In genomic region chr7:7967909-7968543, GRCh38 we compare ENCODE assay signal across 8 cellular contexts. TPM values are rescaled to one million over a fixed set of nuclear protein-coding genes. Genes with fewer than 3 reads are reported as not detected.
DNase-seq lines count a peak whose midpoint lies in the region; ATAC-seq and TF ChIP-seq lines count a peak whose summit lies in the region.

No MANE protein-coding gene starts in this region.

- no peaks in the 10 kb centered on the region for H3K9me2 ChIP-seq in PC-9 (ENCODE audit: insufficient read depth)

- peaks cover 34% of the 10 kb centered on the region for H3K79me2 ChIP-seq in PC-9 (ENCODE audit: low read depth)

- CTCF ChIA-PET in PC-9 (lab: Charles Lee) = interaction anchor here (0.5 to 1.3 kb wide), 2 partner anchors 156 to 287 kb away, joined by 3 to 7 read pairs; no protein-coding TSS in a partner anchor

- 0 out of 2 replicates have a peak overlapping the region, but pooled peaks have one; percentile 5 for H3K27ac ChIP-seq in PC-9

- H2AFZ ChIP-seq in PC-9 = peak overlapping the region; percentile 76

- H3K36me3 ChIP-seq in PC-9 (ENCODE audit: low read depth) = no peaks in the 10 kb centered on the region

- POLR2A ChIA-PET in PC-9 (lab: Charles Lee; ENCODE audit: unreplicated experiment) = interaction anchor here (0.6 to 1.1 kb wide), 6 partner anchors 52 to 376 kb away, joined by 3 to 10 read pairs (median 6); partner anchors contain the start of gene UMAD1

- H3F3A ChIP-seq in PC-9 (ENCODE audit: insufficient read depth, low read depth) = no peaks in the 10 kb centered on the region

- TF ChIP-seq CTCF in PC-9 (conservative IDR thresholded peaks at IDR 0.05) = peak; percentile 31; the same call in 1 of the 2 replicates
- no peak for TF ChIP-seq CTCF in epithelial cell of esophagus (IDR thresholded peaks at IDR 0.05; ENCODE audit: insufficient read depth, low read depth, low read length, missing control alignments)
- TF ChIP-seq CTCF in progenitor cell of endocrine pancreas (IDR thresholded peaks at IDR 0.05; ENCODE audit: unreplicated experiment) = no peak

- H3K27ac Mint-ChIP-seq in progenitor cell of endocrine pancreas = peak overlapping the region; percentile 57

- peaks cover 33% of the 10 kb centered on the region for H3K4me1 ChIP-seq in PC-9 (replicated peaks; ENCODE audit: insufficient read depth)

- peak; percentile 29 for TF ChIP-seq POLR2A in GM10847 (IDR thresholded peaks at IDR 0.05; ENCODE audit: extremely low read depth, insufficient read length)

- no peaks in the 10 kb centered on the region for H3K36me3 Mint-ChIP-seq in progenitor cell of endocrine pancreas (ENCODE audit: insufficient read depth)

- DNase-seq in PC-9 = no peak
- DNase-seq in epithelial cell of esophagus (ENCODE audit: low read depth) = no peak
- DNase-seq in progenitor cell of endocrine pancreas (ENCODE audit: low spot score, unreplicated experiment) = no peak
- DNase-seq in DMS79 treated with DMSO at 0.1 percent for 48 hours (lab: John Stamatoyannopoulos, UW) = no peak
- no peak for DNase-seq in G401 (ENCODE audit: low spot score)
- no peak for DNase-seq in SIG-M5 (lab: John Stamatoyannopoulos, UW)

- peak overlapping the region; percentile 54 for H3K4me3 ChIP-seq in PC-9
- H3K4me3 ChIP-seq in epithelial cell of esophagus (ENCODE audit: low read length) = peak overlapping the region; percentile 72

- BruUV-seq in PC-9 (replicated peaks; lab: Mats Ljungman, UMichigan) = TSS peak; percentile 80

- H3K4me3 Mint-ChIP-seq in progenitor cell of endocrine pancreas (ENCODE audit: low read depth) = peak overlapping the region; percentile 78

- ATAC-seq in HG03565 (IDR thresholded peaks at IDR 0.05; ENCODE audit: unreplicated experiment) = no peak

- no peaks in the 10 kb centered on the region for H3K9me3 ChIP-seq in PC-9 (ENCODE audit: insufficient read depth, low read depth)

- H3K27me3 ChIP-seq in PC-9 (ENCODE audit: insufficient read depth, low read depth) = no peaks in the 10 kb centered on the region

- in situ Hi-C loops in G401 (cut with HindIII; ENCODE audit: low sequenced_read_pairs) = no loop called here

- H3K4me1 Mint-ChIP-seq in progenitor cell of endocrine pancreas (ENCODE audit: low read depth) = peaks cover 8% of the 10 kb centered on the region

- peak overlapping the region; percentile 76 for H3K4me2 ChIP-seq in PC-9

- H3K27me3 Mint-ChIP-seq in progenitor cell of endocrine pancreas = no peaks in the 10 kb centered on the region

- no peaks in the 10 kb centered on the region for H3K9me3 Mint-ChIP-seq in progenitor cell of endocrine pancreas (ENCODE audit: low read depth)

- H4K20me1 ChIP-seq in PC-9 (ENCODE audit: insufficient read depth) = peaks cover 12% of the 10 kb centered on the region

- intact Hi-C loops in PC-9 (cut with micrococcal nuclease; ENCODE audit: unreplicated experiment) = loop anchor here (1.0 to 5.0 kb wide), 8 partner anchors 11 to 328 kb away; partner anchors contain the start of gene UMAD1

RNA-seq across cellular contexts. Expression of gene GLCCI1, which starts 0.6 kb away (rescaled TPM):
- total RNA-seq in PC-9 (2021) = 34.3 and 42.1 TPM in 2 replicates
- total RNA-seq in progenitor cell of endocrine pancreas = 39.3 and 42.4 TPM in 2 replicates
- total RNA-seq in G401 (2014; rRNA removed; shearing (Covaris generic)) = 31.1 and 35.3 TPM in 2 replicates
